13 cellular contexts compared by ENCODE assay signal in genomic region chr17:45857977-45858708, GRCh38. TPM values are rescaled to one million over a fixed set of nuclear protein-coding genes. Genes with fewer than 3 reads are reported as not detected.
DNase-seq lines count a peak whose midpoint lies in the region; ATAC-seq, FAIRE-seq and TF ChIP-seq lines count a peak whose summit lies in the region.
"Had no signal": no experiment of that assay in that cellular context is flagged by ENCODE, and none has a peak within 500 bp of the region (broad histone marks: within the 10 kb centered on the region; RNA-seq: fewer than 3 reads in every experiment).

No MANE protein-coding gene starts in this region.

- peaks cover 4% of the 10 kb centered on the region; the same call in 1 of the 2 replicates for H3K9me3 Mint-ChIP-seq in HFFc6
- H3K9me3 Mint-ChIP-seq in natural killer cell treated with Interleukin-12 subunit alpha and Interleukin-12 subunit beta and Interleukin-15 and Interleukin-18, amount 100 ng/mL, for 72 hours = no peaks in the 10 kb centered on the region
- H3K9me3 Mint-ChIP-seq: activated naive CD4-positive, alpha-beta T cell treated with anti-CD3 and anti-CD28 coated beads, Interleukin-2, amount 50 U/mL, for 24 hours had no signal

- no peak overlapping the region for H3K27ac ChIP-seq in spleen
- H3K27ac ChIP-seq: BLaER1 treated with 17β-estradiol and CSF1 and Interleukin-3, amounts not matched to agents 10 nM and 100 nM had no signal

- H3K27me3 Mint-ChIP-seq in HFFc6 (ENCODE audit: insufficient read depth) = peaks cover 15% of the 10 kb centered on the region
- peaks cover 39 to 49% of the 10 kb centered on the region in 2 donors for H3K27me3 Mint-ChIP-seq in natural killer cell treated with Interleukin-12 subunit alpha and Interleukin-12 subunit beta and Interleukin-15 and Interleukin-18, amount 100 ng/mL, for 72 hours

- no peaks in the 10 kb centered on the region for H3K36me3 ChIP-seq in spleen
- H3K36me3 ChIP-seq: BLaER1 treated with 17β-estradiol and CSF1 and Interleukin-3, amounts not matched to agents 10 nM and 100 nM had no signal

- TF ChIP-seq POLR2A in spleen (IDR thresholded peaks at IDR 0.05) = no peak

- no peak for TF ChIP-seq CTCF in HFFc6 (IDR thresholded peaks at IDR 0.05)
- no peak for TF ChIP-seq CTCF in astrocyte of the cerebellum (IDR thresholded peaks at IDR 0.05; ENCODE audit: low read depth, low read length, missing control alignments)
- TF ChIP-seq CTCF in spleen (IDR thresholded peaks at IDR 0.05 in 8 of 11, conservative IDR thresholded peaks at IDR 0.05 in 3 of 11) = no peak

- H3K27me3 ChIP-seq in spleen (replicated peaks in 1 of 7) = peaks cover 0 to 63% (median 0%) of the 10 kb centered on the region in 7 donors
- H3K27me3 ChIP-seq: BLaER1 treated with 17β-estradiol and CSF1 and Interleukin-3, amounts not matched to agents 10 nM and 100 nM had no signal

- ATAC-seq in natural killer cell treated with Interleukin-12 subunit alpha and Interleukin-12 subunit beta and Interleukin-15 and Interleukin-18, amount 100 ng/mL, for 72 hours = no peak
- ATAC-seq: esophagus mucosa, mucosa of descending colon had no signal

- no peaks in the 10 kb centered on the region for H3K4me1 ChIP-seq in spleen

- no peak for FAIRE-seq in frontal cortex (lab: Jason Lieb, UNC)

- H3K4me3 ChIP-seq in astrocyte of the cerebellum (ENCODE audit: low read depth, low read length) (no peak overlapping the region), spleen (no peak overlapping the region)
- H3K4me3 ChIP-seq: BLaER1 treated with 17β-estradiol and CSF1 and Interleukin-3, amounts not matched to agents 10 nM and 100 nM; mucosa of descending colon had no signal

- peaks cover 6% of the 10 kb centered on the region; the same call in 1 of the 2 replicates for H3K4me1 Mint-ChIP-seq in HFFc6 (ENCODE audit: low read depth)
- H3K4me1 Mint-ChIP-seq in natural killer cell treated with Interleukin-12 subunit alpha and Interleukin-12 subunit beta and Interleukin-15 and Interleukin-18, amount 100 ng/mL, for 72 hours (ENCODE audit: low read depth in 2 of 2) = no peaks in the 10 kb centered on the region
- H3K4me1 Mint-ChIP-seq: activated naive CD4-positive, alpha-beta T cell treated with anti-CD3 and anti-CD28 coated beads, Interleukin-2, amount 50 U/mL, for 24 hours had no signal

- H3K9me3 ChIP-seq in spleen = no peaks in the 10 kb centered on the region
- H3K9me3 ChIP-seq: mucosa of descending colon had no signal

- in situ Hi-C loops in astrocyte of the cerebellum (cut with HindIII; ENCODE audit: low sequenced_read_pairs) = loop anchor here (25.0 kb wide), 1 partner anchor 646 kb away; the partner anchor contains the start of gene FMNL1

- intact Hi-C loops in spleen (cut with DNase I; ENCODE audit: low total_unique reads) = no loop called here

- peak; percentile 37 for DNase-seq in A172 (ENCODE audit: low spot score)
- DNase-seq in HFFc6 = peak; percentile 7
- DNase-seq in astrocyte of the cerebellum (ENCODE audit: low read depth) = peak; percentile 8
- peak; percentile 48 for DNase-seq in kidney glomerular epithelial cell (lab: John Stamatoyannopoulos, UW)
- no peak for DNase-seq in natural killer cell treated with Interleukin-12 subunit alpha and Interleukin-12 subunit beta and Interleukin-15 and Interleukin-18, amount 100 ng/mL, for 72 hours (ENCODE audit: low spot score)
- DNase-seq in frontal cortex (ENCODE audit: low spot score in 2 of 2) = no peak
- no peak for DNase-seq in NCI-H748 (lab: John Stamatoyannopoulos, UW; ENCODE audit: unreplicated experiment)
- DNase-seq in spleen = no peak
- DNase-seq: activated CD4-positive, alpha-beta T cell treated with anti-CD3 and anti-CD28 coated beads for 1 hour had no signal

- H3K27ac Mint-ChIP-seq in HFFc6 = no peak overlapping the region
- H3K27ac Mint-ChIP-seq in natural killer cell treated with Interleukin-12 subunit alpha and Interleukin-12 subunit beta and Interleukin-15 and Interleukin-18, amount 100 ng/mL, for 72 hours = no peak overlapping the region

- WGBS in spleen, 5 donors = 43 to 53% (median 45%) methylated on average over 10 of the region's 10 CpGs

- no peak overlapping the region for H3K4me3 Mint-ChIP-seq in HFFc6
- H3K4me3 Mint-ChIP-seq in natural killer cell treated with Interleukin-12 subunit alpha and Interleukin-12 subunit beta and Interleukin-15 and Interleukin-18, amount 100 ng/mL, for 72 hours = no peak overlapping the region
- H3K4me3 Mint-ChIP-seq: activated naive CD4-positive, alpha-beta T cell treated with anti-CD3 and anti-CD28 coated beads, Interleukin-2, amount 50 U/mL, for 24 hours had no signal

- no peaks in the 10 kb centered on the region for H3K36me3 Mint-ChIP-seq in HFFc6 (ENCODE audit: low read depth)
- no peaks in the 10 kb centered on the region for H3K36me3 Mint-ChIP-seq in natural killer cell treated with Interleukin-12 subunit alpha and Interleukin-12 subunit beta and Interleukin-15 and Interleukin-18, amount 100 ng/mL, for 72 hours

RNA-seq across cellular contexts. Expression of gene SPPL2C, which starts 13.5 kb away (rescaled TPM):
- not detected in 2 replicates for total RNA-seq in A172 (2014; rRNA removed; shearing (Covaris generic))
- total RNA-seq in HFFc6 (2021; fragmentation: NEBNext Ultra II Directional; extraction: Animal tissue kit (Norgen Biotek cat#: 25700)) = not detected
- not detected for total RNA-seq in natural killer cell treated with Interleukin-12 subunit alpha and Interleukin-12 subunit beta and Interleukin-15 and Interleukin-18, amount 100 ng/mL, for 72 hours
- not detected for total RNA-seq in frontal cortex
- not detected for total RNA-seq in spleen
- polyA plus RNA-seq in spleen = not detected
- total RNA-seq: esophagus mucosa, mucosa of descending colon had no signal

RNA-seq across cellular contexts. Expression of gene MAPT, which starts 36.2 kb away (rescaled TPM):
- 3.1 and 4.6 TPM in 2 replicates for total RNA-seq in A172 (2014; rRNA removed; shearing (Covaris generic))
- total RNA-seq in HFFc6 (2021; fragmentation: NEBNext Ultra II Directional; extraction: Animal tissue kit (Norgen Biotek cat#: 25700)) = under 1 TPM; 0.11 to 0.43 (median 0.26) TPM
- total RNA-seq in natural killer cell treated with Interleukin-12 subunit alpha and Interleukin-12 subunit beta and Interleukin-15 and Interleukin-18, amount 100 ng/mL, for 72 hours = under 1 TPM; 0.14 to 0.17 TPM
- total RNA-seq in frontal cortex (76.6 TPM), spleen (1 to 10 TPM in 3 of 7 donors, under 1 TPM in 4; 0.32 to 1.6 (median 0.68) TPM)
- under 1 TPM; 0.15 to 0.32 (median 0.20) TPM for polyA plus RNA-seq in spleen

Comparison
In these comparisons a context has a peak if more than half of its experiments do, and no peak if none do; other contexts are left out.
1. DNase-seq: peak in A172 (single experiment), HFFc6 (single experiment), astrocyte of the cerebellum (single experiment) and kidney glomerular epithelial cell (single experiment); none in natural killer cell treated with Interleukin-12 subunit alpha and Interleukin-12 subunit beta and Interleukin-15 and Interleukin-18, amount 100 ng/mL, for 72 hours (single experiment), frontal cortex (0 of 2), NCI-H748 (single experiment) and spleen (single experiment).
2. RNA of gene MAPT, which starts 36.2 kb away (total RNA-seq): 76.6 TPM in frontal cortex (single experiment); 3.1 to 4.6 TPM in A172, 0.32 to 1.6 TPM in spleen, 0.11 to 0.43 TPM in HFFc6 and 0.14 to 0.17 TPM in natural killer cell treated with Interleukin-12 subunit alpha and Interleukin-12 subunit beta and Interleukin-15 and Interleukin-18, amount 100 ng/mL, for 72 hours; every median in the first group is over 10 times any median in the second.